22 cellular contexts compared by ENCODE assay signal in the genomic region with DNA sequence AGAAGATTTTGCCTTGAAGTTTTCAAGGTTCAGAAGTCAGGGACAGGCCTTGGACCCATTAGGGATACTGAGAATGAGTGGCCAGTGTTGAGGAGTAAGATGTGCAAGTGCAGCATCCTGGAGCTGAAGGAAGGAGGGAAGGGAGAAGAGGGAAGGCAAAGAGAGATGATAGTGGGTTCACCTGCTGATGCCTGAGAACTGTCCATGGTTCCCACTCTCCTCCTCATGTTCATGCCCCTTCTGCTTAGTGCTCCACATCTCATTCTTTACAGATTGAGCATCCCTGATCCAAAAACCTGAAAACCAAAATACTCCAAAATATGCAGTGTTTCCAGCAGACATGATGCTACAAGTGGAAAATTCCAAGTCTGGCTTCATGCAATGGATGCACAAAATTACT.
"Had no signal": no experiment of that assay in that cellular context is flagged by ENCODE, and none has a peak within 500 bp of the region (broad histone marks: within the 10 kb centered on the region; RNA-seq: fewer than 3 reads in every experiment).

No MANE protein-coding gene starts in this region.

- H3K4me3 ChIP-seq: MG63, SJSA1, SK-N-MC had no signal

- H3K36me3 ChIP-seq: MG63, SJSA1 had no signal

- DNase-seq: Karpas-422, KG1, MG63, NCI-H1092, NCI-H1105 treated with DMSO at 0.1 percent for 48 hours, NCI-H1417 treated with DMSO at 0.1 percent for 48 hours, NCI-H146, NCI-H1694 treated with DMSO at 0.1 percent for 48 hours, NCI-H1930, NCI-H2081, NCI-H2107, NCI-H2227 treated with DMSO at 0.1 percent for 48 hours, NCI-H524, NCI-H526 treated with DMSO at 0.1 percent for 48 hours, NCI-H748 treated with DMSO at 0.1 percent for 48 hours, Right ventricle myocardium superior, RPMI8226, SIG-M5, T-helper 1 cell had no signal

- H3K27me3 ChIP-seq: MG63, SJSA1 had no signal

- H3K4me1 ChIP-seq: SJSA1 had no signal

- H3K9me3 ChIP-seq: MG63, SJSA1 had no signal

- H3K27ac ChIP-seq: HL-60, SJSA1, SK-N-MC had no signal
